17 cellular contexts compared by ENCODE assay signal in the genomic region with DNA sequence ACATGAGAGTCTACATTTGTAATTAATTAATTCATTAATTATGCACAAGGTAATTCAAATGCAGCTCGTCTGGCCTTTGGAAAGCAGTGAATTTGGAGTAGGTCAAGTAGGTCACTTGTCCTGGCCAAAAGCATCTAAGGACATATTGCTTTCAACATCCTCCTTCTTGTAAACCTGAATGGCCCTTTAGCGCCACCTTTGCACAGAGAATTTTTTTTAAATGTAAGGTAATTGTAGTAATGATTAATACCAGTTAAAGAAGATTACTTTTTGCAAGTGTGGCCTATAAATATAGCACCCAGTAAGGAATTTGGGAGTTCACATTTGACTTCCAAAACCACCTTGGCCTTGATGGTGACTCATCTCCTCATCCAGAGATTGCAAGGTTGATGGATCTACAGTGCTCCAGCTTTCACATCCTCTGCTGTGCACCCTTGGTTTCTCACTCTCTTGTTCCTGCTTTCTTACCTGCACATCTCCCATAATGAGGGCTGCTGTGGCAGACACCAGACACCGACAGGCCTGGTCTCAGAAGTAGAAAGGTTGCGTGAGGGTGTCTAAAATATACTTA.
"Had no signal": no experiment of that assay in that cellular context is flagged by ENCODE, and none has a peak within 500 bp of the region (broad histone marks: within the 10 kb centered on the region; RNA-seq: fewer than 3 reads in every experiment).

No MANE protein-coding gene starts in this region.

- H3K27me3 ChIP-seq: breast epithelium, heart right ventricle, sigmoid colon, testis, vagina had no signal

- H3K9me3 ChIP-seq: breast epithelium, heart right ventricle, left ventricle myocardium inferior, sigmoid colon, testis, vagina had no signal

- H3K27ac Mint-ChIP-seq: activated B cell treated with CpG ODN at 0.5 μM for 24 hours; activated naive CD4-positive, alpha-beta T cell treated with anti-CD3 and anti-CD28 coated beads, Interleukin-2, amount 50 U/mL, for 24 hours; stimulated activated naive CD8-positive, alpha-beta T cell treated with anti-CD3 and anti-CD28 coated beads, Interleukin-15, Interleukin-2, amounts not matched to agents 100 ng/mL and 50 ng/mL, for 24 hours; T-helper 17 cell had no signal

- H3K4me3 ChIP-seq: breast epithelium, heart right ventricle, left ventricle myocardium inferior, sigmoid colon, testis, vagina had no signal

- H3K36me3 ChIP-seq: breast epithelium, heart right ventricle, left ventricle myocardium inferior, sigmoid colon, vagina had no signal

- DNase-seq: activated B cell treated with CpG ODN at 0.5 μM for 24 hours; activated effector memory CD4-positive, alpha-beta T cell treated with Interleukin-2 at 50 U/mL for 16 hours; activated T-cell treated with anti-CD3 and anti-CD28 coated beads, Interleukin-2, amount 50 U/mL, for 1 hour; heart right ventricle; islet precursor cell; left ventricle myocardium inferior; mesenchymal stem cell; sigmoid colon; stimulated activated CD4-positive, alpha-beta T cell treated with anti-CD3 and anti-CD28 coated beads, Interleukin-12 subunit alpha, Interleukin-12 subunit beta, amount 100 ng/mL, for 4 hours; stimulated activated CD4-positive, alpha-beta T cell treated with anti-CD3 and anti-CD28 coated beads, Interleukin-2, amount 100 ng/mL, for 48 hours; T-helper 17 cell; testis had no signal

- H3K4me3 Mint-ChIP-seq: activated B cell treated with CpG ODN at 0.5 μM for 24 hours; activated naive CD4-positive, alpha-beta T cell treated with anti-CD3 and anti-CD28 coated beads, Interleukin-2, amount 50 U/mL, for 24 hours; nephron; stimulated activated naive CD8-positive, alpha-beta T cell treated with anti-CD3 and anti-CD28 coated beads, Interleukin-15, Interleukin-2, amounts not matched to agents 100 ng/mL and 50 ng/mL, for 24 hours; T-helper 17 cell had no signal

- H3K27ac ChIP-seq: breast epithelium, heart right ventricle, left ventricle myocardium inferior, sigmoid colon, testis, vagina had no signal

- H3K27me3 Mint-ChIP-seq: activated B cell treated with CpG ODN at 0.5 μM for 24 hours; stimulated activated naive CD8-positive, alpha-beta T cell treated with anti-CD3 and anti-CD28 coated beads, Interleukin-15, Interleukin-2, amounts not matched to agents 100 ng/mL and 50 ng/mL, for 24 hours; T-helper 17 cell had no signal

- ATAC-seq: heart right ventricle, T-helper 17 cell had no signal

- H3K9me3 Mint-ChIP-seq: activated B cell treated with CpG ODN at 0.5 μM for 24 hours; activated naive CD4-positive, alpha-beta T cell treated with anti-CD3 and anti-CD28 coated beads, Interleukin-2, amount 50 U/mL, for 24 hours; nephron; stimulated activated naive CD8-positive, alpha-beta T cell treated with anti-CD3 and anti-CD28 coated beads, Interleukin-15, Interleukin-2, amounts not matched to agents 100 ng/mL and 50 ng/mL, for 24 hours had no signal

- H3K4me1 Mint-ChIP-seq: activated B cell treated with CpG ODN at 0.5 μM for 24 hours; activated naive CD4-positive, alpha-beta T cell treated with anti-CD3 and anti-CD28 coated beads, Interleukin-2, amount 50 U/mL, for 24 hours; nephron; T-helper 17 cell had no signal

- H3K4me1 ChIP-seq: breast epithelium, left ventricle myocardium inferior, sigmoid colon, testis, vagina had no signal

- H3K36me3 Mint-ChIP-seq: activated naive CD4-positive, alpha-beta T cell treated with anti-CD3 and anti-CD28 coated beads, Interleukin-2, amount 50 U/mL, for 24 hours had no signal
